Comparison of ENCODE assay signal across 15 cellular contexts in the genomic region with DNA sequence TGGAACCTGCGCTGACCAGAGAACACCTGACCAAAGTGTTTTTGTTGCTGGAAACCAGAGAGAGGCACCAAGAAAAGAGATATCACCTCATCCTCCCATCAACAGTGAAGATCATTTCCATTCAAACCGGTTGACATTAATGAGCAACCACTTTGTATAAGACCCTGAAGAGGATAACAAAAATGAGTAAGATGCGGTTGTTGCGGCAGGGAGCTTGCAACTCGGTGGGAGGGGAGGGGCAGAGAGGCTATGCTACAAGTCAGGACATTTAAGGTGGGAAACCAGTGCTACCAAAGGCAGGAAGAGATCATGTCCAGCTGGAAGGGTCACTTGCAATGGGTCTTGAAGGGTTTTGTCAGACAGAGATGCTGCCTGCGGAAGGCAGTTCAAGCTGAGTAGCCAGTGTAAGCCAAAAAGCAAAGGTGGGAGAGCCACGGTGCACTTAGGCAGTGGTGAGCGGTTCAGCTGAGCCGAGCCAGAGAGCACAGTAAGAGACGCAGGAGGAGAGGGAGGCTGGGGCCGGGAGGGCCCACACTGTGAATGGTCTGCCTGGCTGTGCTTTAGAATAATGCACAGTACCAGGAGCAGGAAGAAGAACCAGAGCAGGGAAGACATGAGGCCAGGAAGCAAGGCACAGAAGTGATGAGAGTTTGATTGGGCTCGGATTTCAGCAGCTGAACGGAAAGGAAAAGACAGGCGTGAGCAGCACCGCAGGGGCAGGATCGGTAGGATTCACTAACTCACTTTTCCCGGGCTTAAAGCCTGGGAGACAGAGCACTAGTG. TPM values are rescaled to one million over a fixed set of nuclear protein-coding genes. Genes with fewer than 3 reads are reported as not detected.
DNase-seq lines count a peak whose midpoint lies in the region; ATAC-seq, FAIRE-seq and TF ChIP-seq lines count a peak whose summit lies in the region.
"Had no signal": no experiment of that assay in that cellular context is flagged by ENCODE, and none has a peak within 500 bp of the region (broad histone marks: within the 10 kb centered on the region; RNA-seq: fewer than 3 reads in every experiment).

No MANE protein-coding gene starts in this region.

- no peaks in the 10 kb centered on the region for H3K27me3 ChIP-seq in SJCRH30
- peaks cover 23% of the 10 kb centered on the region for H3K27me3 ChIP-seq in iPS-20b (ENCODE audit: insufficient read depth, low read length)
- no peaks in the 10 kb centered on the region for H3K27me3 ChIP-seq in aorta (ENCODE audit: control insufficient read depth in 1 of 2, insufficient read depth in 2 of 2, low read length in 1 of 2)
- H3K27me3 ChIP-seq: breast epithelium, vagina had no signal

- no peaks in the 10 kb centered on the region for H3K36me3 ChIP-seq in SJCRH30
- no peaks in the 10 kb centered on the region for H3K36me3 ChIP-seq in iPS-20b (ENCODE audit: insufficient read depth, low read depth, low read length)
- H3K36me3 ChIP-seq in aorta (ENCODE audit: control insufficient read depth in 1 of 2, insufficient read depth in 2 of 2, low read length in 1 of 2) = no peaks in the 10 kb centered on the region
- H3K36me3 ChIP-seq: breast epithelium, vagina had no signal

- DNase-seq in cardiac septum (ENCODE audit: low spot score) = peak; percentile 61
- DNase-seq in Right ventricle myocardium inferior (ENCODE audit: missing footprints) = no peak
- peak; percentile 51 to 77 for DNase-seq in SJCRH30
- DNase-seq in activated CD4-positive, alpha-beta T cell treated with anti-CD3 and anti-CD28 coated beads for 4 hours = no peak
- DNase-seq in aorta = no peak
- DNase-seq in GM12891 (ENCODE audit: insufficient read length, low spot score) = no peak
- DNase-seq: activated CD4-positive, alpha-beta T cell treated with anti-CD3 and anti-CD28 coated beads for 1 hour; HFFc6; hypothalamus; stimulated activated CD4-positive, alpha-beta T cell treated with anti-CD3 and anti-CD28 coated beads, Interleukin-1b, Interleukin-23, amount 100 ng/mL, for 48 hours had no signal

- H3K9me3 ChIP-seq in SJCRH30 (replicated peaks) (no peaks in the 10 kb centered on the region), iPS-20b (ENCODE audit: insufficient read depth, low read depth, low read length) (no peaks in the 10 kb centered on the region), aorta (ENCODE audit: control insufficient read depth, low read length) (no peaks in the 10 kb centered on the region)
- H3K9me3 ChIP-seq: breast epithelium, vagina had no signal

- WGBS in aorta, 2 donors = 47 to 53% methylated on average over 17 of the region's 17 CpGs

- no peak overlapping the region for H3K27ac ChIP-seq in SJCRH30
- no peak overlapping the region for H3K27ac ChIP-seq in iPS-20b (ENCODE audit: low read length)
- no peak overlapping the region for H3K27ac ChIP-seq in aorta (ENCODE audit: low read depth in 1 of 2, low read length in 2 of 2)
- H3K27ac ChIP-seq: breast epithelium, vagina had no signal

- FAIRE-seq in GM12891 (lab: Jason Lieb, UNC) = no peak
- FAIRE-seq: GM12878 had no signal

- H3K4me3 ChIP-seq in SJCRH30 (peak overlapping the region; percentile 45), iPS-20b (ENCODE audit: low read length) (peak overlapping the region; percentile 40), aorta (ENCODE audit: low read length in 2 of 2) (no peak overlapping the region)
- H3K4me3 ChIP-seq: GM12878, vagina had no signal

- intact Hi-C loops in cardiac septum (cut with DNase I) = no loop called here
- intact Hi-C loops in Right ventricle myocardium inferior (cut with DNase I) = no loop called here
- intact Hi-C loops in aorta (cut with DNase I) = no loop called here

- H3K4me1 ChIP-seq in SJCRH30 = peaks cover 19% of the 10 kb centered on the region
- peaks cover 17% of the 10 kb centered on the region; the same call in 1 of the 2 replicates for H3K4me1 ChIP-seq in iPS-20b (ENCODE audit: insufficient read depth, low read length)
- H3K4me1 ChIP-seq in aorta (ENCODE audit: control insufficient read depth in 1 of 2, insufficient read depth in 2 of 2, low read length in 2 of 2) = no peaks in the 10 kb centered on the region
- H3K4me1 ChIP-seq: breast epithelium, vagina had no signal

- TF ChIP-seq POLR2A in GM12891 (IDR thresholded peaks at IDR 0.05; ENCODE audit: low read depth, low read length) = no peak

- ATAC-seq in Right ventricle myocardium inferior (no peak), aorta (ENCODE audit: low FRiP score) (no peak), GM19328 (IDR thresholded peaks at IDR 0.05; ENCODE audit: unreplicated experiment) (no peak)
- ATAC-seq: GM12878 had no signal

- peak overlapping the region; percentile 25; the same call in 1 of the 2 replicates for H3K9ac ChIP-seq in iPS-20b (ENCODE audit: low read depth, low read length)

TF ChIP-seq in GM12891, 5 proteins besides CTCF, POLR2A, EP300 and RAD21:
- no peak for TF ChIP-seq POU2F2 (IDR thresholded peaks at IDR 0.05; ENCODE audit: low read depth, low read length)
- TF ChIP-seq POLR2AphosphoS5 (IDR thresholded peaks at IDR 0.05; ENCODE audit: low read depth, low read length) = no peak
- TF ChIP-seq SPI1 (IDR thresholded peaks at IDR 0.05; ENCODE audit: low read depth, low read length) = no peak
- no peak for TF ChIP-seq PAX5 (IDR thresholded peaks at IDR 0.05; ENCODE audit: insufficient read depth, low read length, severe bottlenecking)
- TF ChIP-seq TAF1 (IDR thresholded peaks at IDR 0.05; ENCODE audit: low read depth, low read length) = no peak

RNA-seq across cellular contexts. Expression of a gene that starts 24.4 kb away (rescaled TPM):
- total RNA-seq in cardiac septum (5.7 TPM), Right ventricle myocardium inferior (3.3 TPM), aorta (10 to 100 TPM; 16.8 to 33.7 TPM)
- total RNA-seq in SJCRH30 (2014; rRNA removed; shearing (Covaris generic)) = 20.5 and 25.1 TPM in 2 replicates
- 10 to 100 TPM; 14.7 to 17.5 TPM for polyA plus RNA-seq in aorta
- polyA plus RNA-seq in GM12891 (2012; ENCODE audit: low read depth, missing spikeins) = 43.0 TPM

Comparison
In these comparisons a context has a peak if more than half of its experiments do, and no peak if none do; other contexts are left out.
1. DNase-seq: peak in cardiac septum (single experiment) and SJCRH30 (2 of 2); none in Right ventricle myocardium inferior (single experiment), activated CD4-positive, alpha-beta T cell treated with anti-CD3 and anti-CD28 coated beads for 4 hours (0 of 2), aorta (0 of 2) and GM12891 (single experiment).
2. H3K4me3 ChIP-seq: peak in SJCRH30 (single experiment) and iPS-20b (single experiment); none in aorta (0 of 2).